Comparison of ENCODE assay signal across 23 cellular contexts in genomic region chr6:89575562-89575960, GRCh38.
"Had no signal": no experiment of that assay in that cellular context is flagged by ENCODE, and none has a peak within 500 bp of the region (broad histone marks: within the 10 kb centered on the region; RNA-seq: fewer than 3 reads in every experiment).

No MANE protein-coding gene starts in this region.

- DNase-seq: central memory CD4-positive, alpha-beta T cell; effector memory CD8-positive, alpha-beta T cell; esophagus squamous epithelium; foreskin fibroblast; glutamatergic neuron; kidney; left cardiac atrium; left ventricle myocardium inferior; lower lobe of right lung; midbrain; psoas muscle; retina; sigmoid colon; stimulated activated CD4-positive, alpha-beta T cell treated with anti-CD3 and anti-CD28 coated beads, Interleukin-2, amount 100 ng/mL, for 24 hours; stimulated activated CD4-positive, alpha-beta T cell treated with anti-CD3 and anti-CD28 coated beads, Interleukin-4, amount 100 ng/mL, for 4 hours; stimulated activated naive CD4-positive, alpha-beta T cell; thyroid gland had no signal

- H3K4me1 ChIP-seq: esophagus squamous epithelium, gastroesophageal sphincter, left ventricle myocardium inferior, lower lobe of right lung, psoas muscle, sigmoid colon, suprapubic skin, thyroid gland had no signal

- H3K27ac Mint-ChIP-seq: effector memory CD8-positive, alpha-beta T cell; natural killer cell treated with Interleukin-12 subunit alpha and Interleukin-12 subunit beta and Interleukin-15 and Interleukin-18, amount 100 ng/mL, for 72 hours had no signal

- H3K36me3 Mint-ChIP-seq: natural killer cell treated with Interleukin-12 subunit alpha and Interleukin-12 subunit beta and Interleukin-15 and Interleukin-18, amount 100 ng/mL, for 72 hours had no signal

- H3K27ac ChIP-seq: epithelial cell of prostate, esophagus squamous epithelium, gastroesophageal sphincter, left ventricle myocardium inferior, lower lobe of right lung, psoas muscle, sigmoid colon, skin epidermis, suprapubic skin, thyroid gland had no signal

- FAIRE-seq: kidney had no signal

- H3K4me3 ChIP-seq: esophagus squamous epithelium, gastroesophageal sphincter, left ventricle myocardium inferior, lower lobe of right lung, psoas muscle, sigmoid colon, skin epidermis, suprapubic skin, thyroid gland had no signal

- H3K36me3 ChIP-seq: esophagus squamous epithelium, gastroesophageal sphincter, left ventricle myocardium inferior, lower lobe of right lung, sigmoid colon, suprapubic skin, thyroid gland had no signal

- ATAC-seq: effector memory CD8-positive, alpha-beta T cell; gastroesophageal sphincter; left cardiac atrium; lower lobe of right lung; natural killer cell treated with Interleukin-12 subunit alpha and Interleukin-12 subunit beta and Interleukin-15 and Interleukin-18, amount 100 ng/mL, for 72 hours; psoas muscle had no signal

- H3K27me3 Mint-ChIP-seq: effector memory CD8-positive, alpha-beta T cell; natural killer cell treated with Interleukin-12 subunit alpha and Interleukin-12 subunit beta and Interleukin-15 and Interleukin-18, amount 100 ng/mL, for 72 hours had no signal

- H3K9me3 Mint-ChIP-seq: effector memory CD8-positive, alpha-beta T cell; natural killer cell treated with Interleukin-12 subunit alpha and Interleukin-12 subunit beta and Interleukin-15 and Interleukin-18, amount 100 ng/mL, for 72 hours had no signal

- H3K9me3 ChIP-seq: esophagus squamous epithelium, gastroesophageal sphincter, left ventricle myocardium inferior, lower lobe of right lung, psoas muscle, sigmoid colon, suprapubic skin, thyroid gland had no signal

- H3K27me3 ChIP-seq: esophagus squamous epithelium, gastroesophageal sphincter, sigmoid colon, suprapubic skin, thyroid gland had no signal

- H3K4me3 Mint-ChIP-seq: effector memory CD8-positive, alpha-beta T cell; memory B cell; natural killer cell treated with Interleukin-12 subunit alpha and Interleukin-12 subunit beta and Interleukin-15 and Interleukin-18, amount 100 ng/mL, for 72 hours had no signal
